Comparison of ENCODE assay signal across 12 cellular contexts in genomic region chr7:47149208-47149864, GRCh38.
DNase-seq lines count a peak whose midpoint lies in the region; ATAC-seq and TF ChIP-seq lines count a peak whose summit lies in the region.
"Had no signal": no experiment of that assay in that cellular context is flagged by ENCODE, and none has a peak within 500 bp of the region (broad histone marks: within the 10 kb centered on the region; RNA-seq: fewer than 3 reads in every experiment).

No MANE protein-coding gene starts in this region.

- no peak overlapping the region for H2AFZ ChIP-seq in osteoblast (ENCODE audit: low read length)

- H3K4me2 ChIP-seq in osteoblast (ENCODE audit: insufficient read depth, low read length), result no peak overlapping the region

- H3K36me3 ChIP-seq in osteoblast (ENCODE audit: insufficient read depth, low read length), result no peaks in the 10 kb centered on the region

- CTCF ChIA-PET in activated CD4-positive, alpha-beta memory T cell treated with anti-CD3 and anti-CD28 coated beads for 36 hours (lab: Charles Lee), result no interaction called here

- no peaks in the 10 kb centered on the region for H3K79me2 ChIP-seq in osteoblast (ENCODE audit: insufficient read depth, low read length)

- H3K27ac Mint-ChIP-seq in HFFc6 (peak overlapping the region; percentile 63), nephron progenitor cell (no peak overlapping the region)
- no peak overlapping the region for H3K27ac Mint-ChIP-seq in activated CD4-positive, alpha-beta memory T cell treated with anti-CD3 and anti-CD28 coated beads for 36 hours
- H3K27ac Mint-ChIP-seq: activated naive CD4-positive, alpha-beta T cell treated with anti-CD3 and anti-CD28 coated beads, Interleukin-2, amount 50 U/mL, for 72 hours; naive thymus-derived CD8-positive, alpha-beta T cell had no signal

- no peak overlapping the region for H3K4me3 ChIP-seq in osteoblast (ENCODE audit: insufficient read depth, low read length)

- no peak for DNase-seq in HFFc6
- peak; percentile 4 for DNase-seq in nephron progenitor cell
- no peak for DNase-seq in activated CD4-positive, alpha-beta memory T cell treated with anti-CD3 and anti-CD28 coated beads for 36 hours
- DNase-seq in osteoblast (ENCODE audit: insufficient read length, low spot score, missing footprints), result no peak
- no peak for DNase-seq in middle frontal gyrus (ENCODE audit: extremely low spot score, low spot score)
- DNase-seq in C1 segment of cervical spinal cord (lab: John Stamatoyannopoulos, UW), result no peak
- DNase-seq: naive thymus-derived CD8-positive, alpha-beta T cell; NCI-H1930; PC-3 had no signal

- H4K20me1 ChIP-seq in osteoblast (ENCODE audit: insufficient read depth, low read length), result no peaks in the 10 kb centered on the region

- intact Hi-C loops in activated CD4-positive, alpha-beta memory T cell treated with anti-CD3 and anti-CD28 coated beads for 36 hours (cut with micrococcal nuclease), result no loop called here

- ATAC-seq in GM18867 (IDR thresholded peaks at IDR 0.05; ENCODE audit: unreplicated experiment) (peak; percentile 76), HG03469 (IDR thresholded peaks at IDR 0.05; ENCODE audit: unreplicated experiment) (peak; percentile 59)
- ATAC-seq: activated naive CD4-positive, alpha-beta T cell treated with anti-CD3 and anti-CD28 coated beads, Interleukin-2, amount 50 U/mL, for 72 hours; naive thymus-derived CD8-positive, alpha-beta T cell; PC-3 had no signal

- H3K4me1 Mint-ChIP-seq in HFFc6 (ENCODE audit: low read depth) (peaks cover 88% of the 10 kb centered on the region), nephron progenitor cell (peaks cover 22% of the 10 kb centered on the region)
- H3K4me1 Mint-ChIP-seq in activated CD4-positive, alpha-beta memory T cell treated with anti-CD3 and anti-CD28 coated beads for 36 hours (ENCODE audit: low read depth), result no peaks in the 10 kb centered on the region

- peaks cover 31% of the 10 kb centered on the region for H3K4me1 ChIP-seq in osteoblast (ENCODE audit: insufficient read depth, low read length)

- H3K9me3 ChIP-seq in osteoblast (ENCODE audit: low read depth, low read length), result peaks cover 3% of the 10 kb centered on the region

- no peak overlapping the region for H3K27ac ChIP-seq in osteoblast (ENCODE audit: low read depth, low read length)

- TF ChIP-seq CTCF in HFFc6 (IDR thresholded peaks at IDR 0.05) (no peak), nephron progenitor cell (IDR thresholded peaks at IDR 0.05) (no peak), osteoblast (IDR thresholded peaks at IDR 0.05; ENCODE audit: extremely low read depth, low read depth, low read length) (no peak)

- POLR2A ChIA-PET in activated CD4-positive, alpha-beta memory T cell treated with anti-CD3 and anti-CD28 coated beads for 36 hours (lab: Charles Lee), result no interaction called here

- H3K9me3 Mint-ChIP-seq in HFFc6 (peaks cover 20% of the 10 kb centered on the region), nephron progenitor cell (no peaks in the 10 kb centered on the region)
- H3K9me3 Mint-ChIP-seq in activated CD4-positive, alpha-beta memory T cell treated with anti-CD3 and anti-CD28 coated beads for 36 hours, result no peaks in the 10 kb centered on the region
- H3K9me3 Mint-ChIP-seq: activated naive CD4-positive, alpha-beta T cell treated with anti-CD3 and anti-CD28 coated beads, Interleukin-2, amount 50 U/mL, for 72 hours had no signal

- H3K27me3 Mint-ChIP-seq in HFFc6 (ENCODE audit: insufficient read depth) (no peaks in the 10 kb centered on the region), nephron progenitor cell (ENCODE audit: low read depth, poor library complexity) (peaks cover 4% of the 10 kb centered on the region)
- H3K27me3 Mint-ChIP-seq in activated CD4-positive, alpha-beta memory T cell treated with anti-CD3 and anti-CD28 coated beads for 36 hours, result no peaks in the 10 kb centered on the region

- no peaks in the 10 kb centered on the region for H3K27me3 ChIP-seq in osteoblast (ENCODE audit: insufficient read depth, low read length)

- H3K36me3 Mint-ChIP-seq in HFFc6 (ENCODE audit: low read depth) (peaks cover 27% of the 10 kb centered on the region), nephron progenitor cell (ENCODE audit: low read depth) (no peaks in the 10 kb centered on the region)
- H3K36me3 Mint-ChIP-seq in activated CD4-positive, alpha-beta memory T cell treated with anti-CD3 and anti-CD28 coated beads for 36 hours, result no peaks in the 10 kb centered on the region
- H3K36me3 Mint-ChIP-seq: activated naive CD4-positive, alpha-beta T cell treated with anti-CD3 and anti-CD28 coated beads, Interleukin-2, amount 50 U/mL, for 72 hours; naive thymus-derived CD8-positive, alpha-beta T cell had no signal

- no peak overlapping the region for H3K4me3 Mint-ChIP-seq in HFFc6
- no peak overlapping the region for H3K4me3 Mint-ChIP-seq in nephron progenitor cell
- H3K4me3 Mint-ChIP-seq in activated CD4-positive, alpha-beta memory T cell treated with anti-CD3 and anti-CD28 coated beads for 36 hours, result no peak overlapping the region
